ENCODE assay signal across 8 cellular contexts in genomic region chr12:7108928-7109920, GRCh38. TPM values are rescaled to one million over a fixed set of nuclear protein-coding genes. Genes with fewer than 3 reads are reported as not detected.
DNase-seq lines count a peak whose midpoint lies in the region; ATAC-seq, FAIRE-seq and TF ChIP-seq lines count a peak whose summit lies in the region.

Gene C1RL (minus strand): TSS chr12:7109214. CDS start chr12:7109180, 34 bp downstream.

- CTCF ChIA-PET in mammary epithelial cell (lab: Charles Lee; ENCODE audit: low non-redundant PET) = interaction anchor here (0.7 kb wide), 2 partner anchors 41 to 51 kb away, joined by 3 read pairs; no protein-coding TSS in a partner anchor

- peak within 1 kb of the TSS; percentile 82 for H3K27ac ChIP-seq in WERI-Rb-1
- H3K27ac ChIP-seq in mammary epithelial cell (ENCODE audit: insufficient read depth, low read depth, low read length) = peak within 1 kb of the TSS; percentile 81
- peak within 1 kb of the TSS; percentile 91 to 98 for H3K27ac ChIP-seq in small intestine (ENCODE audit: low read depth in 1 of 2, low read length in 1 of 2)

- H3K4me1 ChIP-seq in HAP-1 (no peaks in the 10 kb centered on the region; the same call in 1 of the 2 replicates), mammary epithelial cell (ENCODE audit: insufficient read depth, low read length) (peaks cover 23% of the 10 kb centered on the region), small intestine (ENCODE audit: control insufficient read depth in 2 of 2, insufficient read depth in 1 of 2, low read depth in 1 of 2, low read length in 1 of 2) (peaks cover 0 to 2% of the 10 kb centered on the region in 2 donors)

- DNase-seq in CD1c-positive myeloid dendritic cell (ENCODE audit: extremely low spot score) (peak; percentile 95), HAP-1 (ENCODE audit: low spot score in 2 of 2) (peak; percentile 89 to 94), NCI-H2171 (lab: John Stamatoyannopoulos, UW) (peak; percentile 94), WERI-Rb-1 (peak; percentile 85), mammary epithelial cell (peak; percentile 75), iPS-NIHi7 (ENCODE audit: extremely low spot score) (peak; percentile 82), small intestine (peak; percentile 83)

- ATAC-seq in GM19467 (IDR thresholded peaks at IDR 0.05; ENCODE audit: unreplicated experiment) = no peak

- peaks cover 74% of the 10 kb centered on the region for H3K79me2 ChIP-seq in mammary epithelial cell (ENCODE audit: insufficient read depth, low read length)

- intact Hi-C loops in mammary epithelial cell (cut with micrococcal nuclease) = loop anchor here (1.0 to 2.0 kb wide), 8 partner anchors 17 to 240 kb away; partner anchors contain the start of genes C12orf57, C1R, C1S and LPCAT3

- H3K4me3 ChIP-seq in HAP-1 (peak within 1 kb of the TSS; percentile 48), WERI-Rb-1 (ENCODE audit: low read depth, low read length) (peak within 1 kb of the TSS; percentile 45), mammary epithelial cell (replicated peaks in 1 of 3; ENCODE audit: insufficient read depth in 1 of 3, low read depth in 2 of 3, low read length in 3 of 3) (peak within 1 kb of the TSS; percentile 75 to 80 (median 76)), small intestine (ENCODE audit: low read depth in 1 of 2, low read length in 2 of 2) (peak within 1 kb of the TSS; percentile 59 to 71)

- H3K27me3 ChIP-seq in HAP-1 (ENCODE audit: low read depth) (no peaks in the 10 kb centered on the region), WERI-Rb-1 (ENCODE audit: insufficient read depth, low read depth, severe bottlenecking) (no peaks in the 10 kb centered on the region), mammary epithelial cell (ENCODE audit: insufficient read depth, low read length) (no peaks in the 10 kb centered on the region), small intestine (ENCODE audit: control insufficient read depth in 2 of 2, insufficient read depth in 2 of 2, low read length in 2 of 2) (no peaks in the 10 kb centered on the region)

- H4K20me1 ChIP-seq in mammary epithelial cell (ENCODE audit: insufficient read depth, low read length) = no peaks in the 10 kb centered on the region

- WGBS in mammary epithelial cell (ENCODE audit: low coverage, missing lambda C conversion rate) = 27% methylated on average over 19 of the region's 24 CpGs
- 22 to 29% (median 23%) methylated on average over 20 to 24 of the region's 24 CpGs for WGBS in small intestine, 3 donors

- H2AFZ ChIP-seq in mammary epithelial cell (ENCODE audit: low read depth, low read length) = peak within 1 kb of the TSS; percentile 93

- TF ChIP-seq CTCF in WERI-Rb-1 (IDR thresholded peaks at IDR 0.05; ENCODE audit: low read depth, low read length) (peak; percentile 87), mammary epithelial cell (conservative IDR thresholded peaks at IDR 0.05 in 1 of 2, IDR thresholded peaks at IDR 0.05 in 1 of 2; ENCODE audit: extremely low read depth in 1 of 2, insufficient read depth in 1 of 2, low read depth in 1 of 2, low read length in 2 of 2) (peak; percentile 96 to 99)

- dilution Hi-C loops in mammary epithelial cell (cut with HindIII; ENCODE audit: low sequenced_read_pairs) = no loop called here

- H3K9ac ChIP-seq in mammary epithelial cell (ENCODE audit: insufficient read depth, low read length) = peak within 1 kb of the TSS; percentile 92

- H3K36me3 ChIP-seq in HAP-1 (replicated peaks) (peaks cover 4% of the 10 kb centered on the region; the same call in 1 of the 2 replicates), WERI-Rb-1 (0 out of 2 replicates have a peak, but pooled peaks cover 6% of the 10 kb centered on the region), mammary epithelial cell (ENCODE audit: insufficient read depth, low read length) (peaks cover 2% of the 10 kb centered on the region), small intestine (ENCODE audit: control insufficient read depth in 2 of 2, insufficient read depth in 2 of 2, low read length in 2 of 2) (peaks cover 0 to 3% of the 10 kb centered on the region in 2 donors)

- in situ Hi-C loops in HAP-1 (cut with MboI; ENCODE audit: low sequenced_read_pairs) = loop anchor here (25.0 kb wide), 1 partner anchor 372 kb away; no protein-coding TSS in a partner anchor
- in situ Hi-C loops in mammary epithelial cell (cut with MboI; ENCODE audit: low sequenced_read_pairs in 2 of 2) = loop anchor here in 1 of 2 donors (5.0 kb wide), 1 partner anchor 47 kb away; the partner anchor contains the start of gene C1S

- H3K9me3 ChIP-seq in HAP-1 (no peaks in the 10 kb centered on the region), WERI-Rb-1 (ENCODE audit: severe bottlenecking) (peaks cover 6% of the 10 kb centered on the region), mammary epithelial cell (replicated peaks; ENCODE audit: insufficient read depth, low read length) (no peaks in the 10 kb centered on the region), small intestine (ENCODE audit: control insufficient read depth, low read depth) (no peaks in the 10 kb centered on the region)

- no peak for FAIRE-seq in small intestine (lab: Jason Lieb, UNC)

- BruUV-seq in mammary epithelial cell (replicated peaks; lab: Mats Ljungman, UMichigan) = no TSS peak

- H3K4me2 ChIP-seq in mammary epithelial cell (ENCODE audit: insufficient read depth, low read depth, low read length) = peak within 1 kb of the TSS; percentile 84

RNA-seq across cellular contexts. Expression of gene C1RL, which starts in this region (rescaled TPM):
- total RNA-seq in mammary epithelial cell = 10 to 100 TPM; 32.1 to 38.3 TPM
- 16.6 TPM for polyA plus RNA-seq in mammary epithelial cell
- 23.6 TPM for polyA minus RNA-seq in mammary epithelial cell
- 10 to 100 TPM in 2 of 3 donors, 1 to 10 TPM in 1; 10.0 to 30.1 (median 14.1) TPM for polyA plus RNA-seq in small intestine
